ENCODE assay signal across 23 cellular contexts in the genomic region with DNA sequence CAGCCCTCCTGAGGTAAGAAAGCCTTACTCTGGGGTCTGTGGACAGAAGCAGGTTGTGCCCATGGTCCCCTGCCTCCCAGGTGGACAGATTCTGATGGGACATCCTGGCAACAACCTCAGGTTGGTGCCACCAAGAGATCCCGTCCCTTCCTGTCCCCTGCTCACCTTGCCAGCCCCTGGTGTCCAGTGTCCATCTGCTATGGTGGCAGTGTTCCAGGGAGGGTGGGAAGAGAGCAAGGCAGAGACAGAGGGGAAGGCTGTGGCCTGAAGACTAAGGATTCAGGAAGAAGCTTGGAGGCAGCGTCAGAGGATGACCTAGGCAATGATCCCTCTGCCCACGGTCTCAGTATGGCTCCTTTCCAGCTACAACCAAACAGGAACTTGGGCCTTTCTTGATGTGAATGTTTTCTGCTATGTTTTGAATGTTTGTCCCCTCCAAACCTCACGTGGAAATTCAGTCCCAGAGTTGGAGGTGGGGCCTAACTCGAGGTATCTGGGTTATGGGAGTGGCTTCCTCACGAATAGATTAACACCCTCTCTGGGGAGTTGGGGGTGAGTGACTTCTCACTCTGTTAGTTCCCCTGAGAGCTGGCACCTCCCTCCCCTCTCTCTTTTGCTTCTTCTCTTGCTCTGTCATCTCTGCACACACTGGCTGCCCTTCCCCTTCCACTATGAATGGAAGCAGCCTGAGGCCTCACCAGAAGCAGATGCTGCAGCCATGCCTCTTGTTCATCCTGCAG.
"Had no signal": no experiment of that assay in that cellular context is flagged by ENCODE, and none has a peak within 500 bp of the region (broad histone marks: within the 10 kb centered on the region; RNA-seq: fewer than 3 reads in every experiment).

No MANE protein-coding gene starts in this region.

- H3K4me3 Mint-ChIP-seq: activated naive CD8-positive, alpha-beta T cell treated with anti-CD3 and anti-CD28 coated beads for 36 hours; activated T-cell treated with anti-CD3 and anti-CD28 coated beads, Interleukin-2, amount 50 U/mL, for 24 hours; central memory CD8-positive, alpha-beta T cell; immature natural killer cell; natural killer cell treated with Interleukin-12 subunit alpha and Interleukin-12 subunit beta and Interleukin-15 and Interleukin-18, amount 100 ng/mL, for 72 hours; T-helper 1 cell treated with Interleukin-12 subunit alpha and Interleukin-12 subunit beta and Interleukin-4 antibody, amounts not matched to agents 30 μg/mL and 1 μg/mL, for 36 hours had no signal

- H3K27me3 ChIP-seq: ovary, testis, vagina had no signal

- H3K4me1 ChIP-seq: left lung, prostate gland, testis had no signal

- H3K36me3 Mint-ChIP-seq: activated naive CD8-positive, alpha-beta T cell treated with anti-CD3 and anti-CD28 coated beads for 36 hours; immature natural killer cell had no signal

- ATAC-seq: left lung; natural killer cell treated with Interleukin-12 subunit alpha and Interleukin-12 subunit beta and Interleukin-15 and Interleukin-18, amount 100 ng/mL, for 72 hours had no signal

- H3K4me1 Mint-ChIP-seq: activated naive CD8-positive, alpha-beta T cell treated with anti-CD3 and anti-CD28 coated beads for 36 hours; central memory CD8-positive, alpha-beta T cell; immature natural killer cell had no signal

- H3K27ac Mint-ChIP-seq: activated naive CD8-positive, alpha-beta T cell treated with anti-CD3 and anti-CD28 coated beads for 36 hours; activated T-cell treated with anti-CD3 and anti-CD28 coated beads, Interleukin-2, amount 50 U/mL, for 24 hours; activated T-helper 2 cell treated with anti-CD3 and anti-CD28 coated beads, Interferon-gamma antibody, Interleukin-2, Interleukin-4, amounts not matched to agents 10 μg/mL and 5 μg/mL and 100 μg/mL, durations not matched to agents 14 hours and 24 hours and 36 hours; immature natural killer cell; natural killer cell treated with Interleukin-12 subunit alpha and Interleukin-12 subunit beta and Interleukin-15 and Interleukin-18, amount 100 ng/mL, for 72 hours; T-helper 1 cell treated with Interleukin-12 subunit alpha and Interleukin-12 subunit beta and Interleukin-4 antibody, amounts not matched to agents 30 μg/mL and 1 μg/mL, for 36 hours had no signal

- H3K27ac ChIP-seq: coronary artery, left lung, neutrophil, ovary, prostate gland, testis, vagina, VCaP had no signal

- H3K36me3 ChIP-seq: left lung, neutrophil, ovary, prostate gland, vagina had no signal

- H3K4me3 ChIP-seq: coronary artery, left lung, ovary, prostate gland, testis, vagina had no signal

- DNase-seq: activated CD4-positive, alpha-beta T cell treated with anti-CD3 and anti-CD28 coated beads for 1 hour; activated naive CD4-positive, alpha-beta T cell; activated naive CD8-positive, alpha-beta T cell treated with anti-CD3 and anti-CD28 coated beads for 36 hours; activated T-cell treated with anti-CD3 and anti-CD28 coated beads, Interleukin-2, amount 50 U/mL, for 24 hours; foreskin fibroblast; immature natural killer cell; left lung; ovary; stimulated activated CD4-positive, alpha-beta T cell treated with anti-CD3 and anti-CD28 coated beads, Interleukin-2, amount 100 ng/mL, for 48 hours; stimulated activated CD8-positive, alpha-beta memory T cell treated with anti-CD3 and anti-CD28 coated beads, Interleukin-4, amount 100 ng/mL, for 48 hours; stimulated activated naive CD4-positive, alpha-beta T cell; T1000; testis; trophoblast cell had no signal

- H3K9me3 ChIP-seq: neutrophil, prostate gland, testis, vagina had no signal
